3 cellular contexts compared by ENCODE assay signal in the genomic region with DNA sequence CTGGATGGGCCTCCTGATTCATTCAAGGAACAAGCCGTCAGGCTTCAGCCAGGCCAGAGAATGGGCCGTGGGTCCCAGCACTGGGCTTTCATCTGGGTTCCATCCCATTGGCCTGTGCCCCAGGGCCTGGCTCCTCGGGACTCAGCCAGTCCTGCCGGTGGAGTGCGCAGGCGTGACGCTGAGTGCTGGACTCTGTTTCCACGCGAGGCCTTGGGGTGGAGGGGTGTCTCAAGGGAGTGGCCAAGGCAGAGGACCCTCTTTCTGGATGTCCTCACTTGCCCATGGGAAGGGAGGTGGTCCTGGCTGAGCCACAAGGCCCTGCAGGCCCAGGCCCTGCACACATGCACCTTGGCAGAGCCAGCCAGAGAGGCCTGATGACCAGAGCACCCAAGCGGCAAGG. TPM values are rescaled to one million over a fixed set of nuclear protein-coding genes. Genes with fewer than 3 reads are reported as not detected.
"Had no signal": no experiment of that assay in that cellular context is flagged by ENCODE, and none has a peak within 500 bp of the region (broad histone marks: within the 10 kb centered on the region; RNA-seq: fewer than 3 reads in every experiment).

No MANE protein-coding gene starts in this region.

RNA-seq across cellular contexts. Expression of gene PRODH, which starts 28.0 kb away (rescaled TPM):
- total RNA-seq: LHCN-M2, OCI-LY7, SJSA1 had no signal
